9 cellular contexts compared by ENCODE assay signal in the genomic region with DNA sequence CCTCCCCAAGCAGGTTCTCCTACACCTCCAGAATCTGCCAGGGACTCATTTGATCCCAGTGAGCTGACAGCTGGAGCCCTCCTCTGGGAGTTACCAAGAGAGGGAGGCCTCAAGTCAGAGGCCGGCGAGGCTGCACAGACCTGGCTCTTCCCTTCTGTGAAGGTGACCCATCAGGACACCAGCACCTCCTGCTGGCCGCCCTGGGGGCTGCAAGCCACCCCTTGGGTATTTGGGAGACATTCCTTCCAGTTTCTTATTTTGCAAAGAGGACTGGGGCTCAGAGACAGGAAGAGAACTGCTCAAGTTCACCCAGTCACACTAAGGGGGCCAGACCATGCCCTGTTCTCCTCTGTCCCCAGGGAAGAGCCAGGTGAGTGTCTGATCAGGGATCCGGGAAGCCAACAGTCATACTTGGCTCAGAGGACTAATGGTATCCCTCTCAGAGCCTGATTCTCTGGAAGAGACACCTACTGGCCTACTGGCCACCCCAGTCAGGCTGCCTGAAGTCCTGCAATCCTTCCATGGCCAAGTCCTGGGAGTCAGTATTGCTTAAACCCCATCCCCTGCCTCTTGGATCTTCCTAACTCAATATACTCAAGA. TPM values are rescaled to one million over a fixed set of nuclear protein-coding genes. Genes with fewer than 3 reads are reported as not detected.
DNase-seq lines count a peak whose midpoint lies in the region; ATAC-seq and TF ChIP-seq lines count a peak whose summit lies in the region.
"Had no signal": no experiment of that assay in that cellular context is flagged by ENCODE, and none has a peak within 500 bp of the region (broad histone marks: within the 10 kb centered on the region; RNA-seq: fewer than 3 reads in every experiment).

No MANE protein-coding gene starts in this region.

- H2AFZ ChIP-seq in neural progenitor cell (replicated peaks), result no peak overlapping the region

- no peaks in the 10 kb centered on the region for H3K27me3 ChIP-seq in neural progenitor cell

- H3K4me3 ChIP-seq in LNCaP clone FGC (ENCODE audit: low read depth, low read length) (no peak overlapping the region), neural progenitor cell (no peak overlapping the region)

- H3K4me2 ChIP-seq in neural progenitor cell, result no peak overlapping the region

- H3K9me3 Mint-ChIP-seq in chondrocyte (ENCODE audit: low read depth), result no peaks in the 10 kb centered on the region
- H3K9me3 Mint-ChIP-seq in neural progenitor cell, result no peaks in the 10 kb centered on the region
- H3K9me3 Mint-ChIP-seq: stimulated activated effector memory CD8-positive, alpha-beta T cell treated with anti-CD3 and anti-CD28 coated beads, Interleukin-12 subunit alpha, Interleukin-12 subunit beta, amount 100 ng/mL, for 72 hours had no signal

- H3K9me3 ChIP-seq in neural progenitor cell (ENCODE audit: low read depth), result no peaks in the 10 kb centered on the region

- H3K79me2 ChIP-seq in neural progenitor cell (ENCODE audit: low read depth), result no peaks in the 10 kb centered on the region

- CTCF ChIA-PET in GM10248 (lab: Yijun Ruan, JAX), result interaction anchor here (1.1 to 15.0 kb wide), 2 partner anchors 14 to 54 kb away, joined by 3 to 125 read pairs; partner anchors contain the start of gene LMO1

- peak; percentile 44 for TF ChIP-seq CTCF in GM10248 (IDR thresholded peaks at IDR 0.05; ENCODE audit: control extremely low read depth, extremely low read depth, low read depth, missing control alignments)
- TF ChIP-seq CTCF in LNCaP clone FGC (IDR thresholded peaks at IDR 0.05; ENCODE audit: control insufficient read depth, extremely low read depth, insufficient read depth), result peak; percentile 47
- TF ChIP-seq CTCF in chondrocyte (IDR thresholded peaks at IDR 0.05), result peak; percentile 65
- peak; percentile 57 for TF ChIP-seq CTCF in neural progenitor cell (IDR thresholded peaks at IDR 0.05)
- TF ChIP-seq CTCF in omental fat pad (IDR thresholded peaks at IDR 0.05), result no peak

- H3K27me3 Mint-ChIP-seq in chondrocyte (ENCODE audit: low read depth) (peaks cover 28% of the 10 kb centered on the region), neural progenitor cell (ENCODE audit: insufficient read depth, low read depth) (peaks cover 6% of the 10 kb centered on the region)

- no peak for ATAC-seq in omental fat pad (ENCODE audit: low FRiP score)
- ATAC-seq in HG02623 (IDR thresholded peaks at IDR 0.05; ENCODE audit: unreplicated experiment), result no peak
- ATAC-seq: stimulated activated effector memory CD8-positive, alpha-beta T cell treated with anti-CD3 and anti-CD28 coated beads, Interleukin-12 subunit alpha, Interleukin-12 subunit beta, amount 100 ng/mL, for 72 hours had no signal

- peaks cover 29% of the 10 kb centered on the region for H3F3A ChIP-seq in neural progenitor cell (ENCODE audit: low read depth)

- H3K36me3 ChIP-seq in neural progenitor cell, result no peaks in the 10 kb centered on the region

- POLR2A ChIA-PET in GM10248 (lab: Yijun Ruan, JAX), result no interaction called here

- H4K20me1 ChIP-seq in neural progenitor cell (ENCODE audit: low read depth), result no peaks in the 10 kb centered on the region

- peaks cover 25% of the 10 kb centered on the region for H3K4me1 ChIP-seq in neural progenitor cell

- H3K36me3 Mint-ChIP-seq in chondrocyte (ENCODE audit: low read depth), result no peaks in the 10 kb centered on the region
- H3K36me3 Mint-ChIP-seq in neural progenitor cell, result no peaks in the 10 kb centered on the region
- H3K36me3 Mint-ChIP-seq: stimulated activated effector memory CD8-positive, alpha-beta T cell treated with anti-CD3 and anti-CD28 coated beads, Interleukin-12 subunit alpha, Interleukin-12 subunit beta, amount 100 ng/mL, for 72 hours had no signal

- H3K27ac Mint-ChIP-seq in chondrocyte (ENCODE audit: unreplicated experiment) (no peak overlapping the region), neural progenitor cell (no peak overlapping the region)
- H3K27ac Mint-ChIP-seq: stimulated activated effector memory CD8-positive, alpha-beta T cell treated with anti-CD3 and anti-CD28 coated beads, Interleukin-12 subunit alpha, Interleukin-12 subunit beta, amount 100 ng/mL, for 72 hours had no signal

- peak; percentile 60 for DNase-seq in GM10248 (ENCODE audit: extremely low spot score)
- DNase-seq in LNCaP clone FGC (ENCODE audit: low read depth), result no peak
- peak; percentile 75 for DNase-seq in chondrocyte (ENCODE audit: low spot score)
- DNase-seq in neural progenitor cell (ENCODE audit: low spot score), result no peak
- DNase-seq in NCI-H2227 (lab: John Stamatoyannopoulos, UW; ENCODE audit: unreplicated experiment), result no peak
- DNase-seq in omental fat pad (ENCODE audit: low spot score), result no peak
- no peak for DNase-seq in SK-N-DZ (ENCODE audit: low spot score)

- H3K27ac ChIP-seq in neural progenitor cell, result no peak overlapping the region

- peaks cover 3% of the 10 kb centered on the region for H3K4me1 Mint-ChIP-seq in chondrocyte (ENCODE audit: low read depth)
- peaks cover 29% of the 10 kb centered on the region for H3K4me1 Mint-ChIP-seq in neural progenitor cell
- H3K4me1 Mint-ChIP-seq: stimulated activated effector memory CD8-positive, alpha-beta T cell treated with anti-CD3 and anti-CD28 coated beads, Interleukin-12 subunit alpha, Interleukin-12 subunit beta, amount 100 ng/mL, for 72 hours had no signal

- H3K4me3 Mint-ChIP-seq in chondrocyte (ENCODE audit: unreplicated experiment) (no peak overlapping the region), neural progenitor cell (no peak overlapping the region)
- H3K4me3 Mint-ChIP-seq: stimulated activated effector memory CD8-positive, alpha-beta T cell treated with anti-CD3 and anti-CD28 coated beads, Interleukin-12 subunit alpha, Interleukin-12 subunit beta, amount 100 ng/mL, for 72 hours had no signal

- H3K9ac ChIP-seq in neural progenitor cell, result no peak overlapping the region

RNA-seq across cellular contexts. Expression of gene RIC3, which starts 40.5 kb away (rescaled TPM):
- total RNA-seq in chondrocyte (0.12 to 0.41 TPM in 2 of 3 replicates, not detected in the other), neural progenitor cell (ENCODE audit: low replicate concordance) (29.5 and 33.7 TPM in 2 replicates), omental fat pad (10 to 100 TPM in 2 of 4 donors, 1 to 10 TPM in 2; 3.6 to 12.0 (median 8.2) TPM)
- 7.3 and 8.7 TPM in 2 replicates for polyA plus RNA-seq in SK-N-DZ (2014; cell fraction: cytosol; rRNA removed)
- 64.3 and 89.3 TPM in 2 replicates for polyA plus RNA-seq in SK-N-DZ (2014; cell fraction: nucleus; rRNA removed)

RNA-seq across cellular contexts. Expression of gene LMO1, which starts 54.4 kb away (rescaled TPM):
- total RNA-seq in chondrocyte (not detected in 3 replicates), neural progenitor cell (ENCODE audit: low replicate concordance) (2.9 and 6.2 TPM in 2 replicates), omental fat pad (not detected)
- 1.7 and 4.4 TPM in 2 replicates for polyA plus RNA-seq in SK-N-DZ (2014; cell fraction: cytosol; rRNA removed)
- polyA plus RNA-seq in SK-N-DZ (2014; cell fraction: nucleus; rRNA removed), result 3.3 and 4.2 TPM in 2 replicates

Comparison
In these comparisons a context has a peak if more than half of its experiments do, and no peak if none do; other contexts are left out.
1. DNase-seq: peak in GM10248 (single experiment) and chondrocyte (single experiment); none in LNCaP clone FGC (single experiment), neural progenitor cell (single experiment), NCI-H2227 (single experiment), omental fat pad (single experiment) and SK-N-DZ (single experiment).
2. CTCF ChIP-seq: peak in GM10248 (single experiment), LNCaP clone FGC (single experiment), chondrocyte (single experiment) and neural progenitor cell (single experiment); none in omental fat pad (0 of 3).